8 cellular contexts compared by ENCODE assay signal in the genomic region with DNA sequence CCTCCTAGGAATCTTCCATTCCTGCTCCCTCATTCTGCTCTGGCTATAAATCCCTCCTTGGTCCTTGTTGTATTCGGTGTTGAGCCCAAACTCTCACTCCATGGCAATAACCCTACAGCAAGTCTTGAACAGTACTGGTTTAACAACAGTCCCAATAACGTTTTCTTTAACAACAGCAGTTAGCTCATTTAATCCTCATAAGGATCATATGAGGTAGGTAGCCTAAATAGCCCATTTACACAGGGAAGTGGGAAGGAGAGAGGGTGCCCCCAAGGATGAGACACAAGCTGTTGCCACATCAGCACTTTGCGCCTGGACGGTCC. TPM values are rescaled to one million over a fixed set of nuclear protein-coding genes. Genes with fewer than 3 reads are reported as not detected.
A peak's percentile ranks its signal among the peaks of the same experiment; 100 is the strongest.
DNase-seq lines count a peak whose midpoint lies in the region; ATAC-seq and TF ChIP-seq lines count a peak whose summit lies in the region.

No MANE protein-coding gene starts in this region.

- H3K4me3 ChIP-seq in CD8-positive, alpha-beta memory T cell (ENCODE audit: low read length) = no peak overlapping the region
- H3K4me3 ChIP-seq in coronary artery (peak overlapping the region; percentile 87), neuron (ENCODE audit: low read length) (peak overlapping the region; percentile 92)

- TF ChIP-seq CTCF in coronary artery (IDR thresholded peaks at IDR 0.05) = no peak
- no peak for TF ChIP-seq CTCF in foreskin keratinocyte (conservative IDR thresholded peaks at IDR 0.05)

- no peaks in the 10 kb centered on the region for H3K36me3 ChIP-seq in CD8-positive, alpha-beta memory T cell (ENCODE audit: insufficient read depth, low read length)
- no peaks in the 10 kb centered on the region for H3K36me3 ChIP-seq in neuron (ENCODE audit: insufficient read depth, low read length)

- no peaks in the 10 kb centered on the region for H3K27me3 Mint-ChIP-seq in CD8-positive, alpha-beta memory T cell
- H3K27me3 Mint-ChIP-seq in IgD-negative memory B cell = no peaks in the 10 kb centered on the region

- peaks cover 53 to 71% (median 58%) of the 10 kb centered on the region in 3 donors for H3K4me1 Mint-ChIP-seq in CD8-positive, alpha-beta memory T cell
- H3K4me1 Mint-ChIP-seq in IgD-negative memory B cell = peaks cover 19 to 32% (median 29%) of the 10 kb centered on the region in 3 donors

- no peaks in the 10 kb centered on the region for H3K9me3 ChIP-seq in CD8-positive, alpha-beta memory T cell (ENCODE audit: low read length)
- no peaks in the 10 kb centered on the region for H3K9me3 ChIP-seq in neuron (ENCODE audit: low read length)

- peak overlapping the region; percentile 83 for H3K27ac ChIP-seq in CD8-positive, alpha-beta memory T cell (ENCODE audit: low read depth, low read length)
- H3K27ac ChIP-seq in coronary artery = peak overlapping the region; percentile 81 to 93
- H3K27ac ChIP-seq in foreskin keratinocyte = no peak overlapping the region

- no peak for ATAC-seq in foreskin keratinocyte

- peak overlapping the region; percentile 20 for H2AFZ ChIP-seq in neuron (ENCODE audit: low read depth, low read length)

- no peaks in the 10 kb centered on the region for H3K9me3 Mint-ChIP-seq in CD8-positive, alpha-beta memory T cell
- no peaks in the 10 kb centered on the region for H3K9me3 Mint-ChIP-seq in IgD-negative memory B cell

- DNase-seq in CD8-positive, alpha-beta memory T cell = no peak
- DNase-seq in coronary artery (ENCODE audit: low spot score) = no peak
- DNase-seq in OCI-M1 (lab: John Stamatoyannopoulos, UW) = no peak
- DNase-seq in EL = no peak
- DNase-seq in foreskin keratinocyte = no peak
- DNase-seq in SKM-1 treated with dmso at 0.1 percent for 144 hours (lab: John Stamatoyannopoulos, UW; ENCODE audit: unreplicated experiment) = no peak

- peak overlapping the region; percentile 34 to 97 (median 90) for H3K27ac Mint-ChIP-seq in CD8-positive, alpha-beta memory T cell
- peak overlapping the region; percentile 67 to 93 (median 90) for H3K27ac Mint-ChIP-seq in IgD-negative memory B cell

- no peaks in the 10 kb centered on the region for H3K27me3 ChIP-seq in CD8-positive, alpha-beta memory T cell (ENCODE audit: insufficient read depth, low read length, poor library complexity, severe bottlenecking)
- H3K27me3 ChIP-seq in neuron (ENCODE audit: insufficient read depth, low read length) (no peaks in the 10 kb centered on the region), foreskin keratinocyte (no peaks in the 10 kb centered on the region)

- H3K4me1 ChIP-seq in CD8-positive, alpha-beta memory T cell (ENCODE audit: insufficient read depth, low read length) = peaks cover 64% of the 10 kb centered on the region
- peaks cover 32% of the 10 kb centered on the region for H3K4me1 ChIP-seq in neuron (ENCODE audit: insufficient read depth, low read length)
- peaks cover 4% of the 10 kb centered on the region for H3K4me1 ChIP-seq in foreskin keratinocyte

- H3K36me3 Mint-ChIP-seq in CD8-positive, alpha-beta memory T cell = peaks cover 0 to 3% (median 0%) of the 10 kb centered on the region in 3 donors
- no peaks in the 10 kb centered on the region for H3K36me3 Mint-ChIP-seq in IgD-negative memory B cell

- peak overlapping the region; percentile 90 to 99 (median 93) for H3K4me3 Mint-ChIP-seq in CD8-positive, alpha-beta memory T cell
- peak overlapping the region; percentile 96 to 99 (median 97) for H3K4me3 Mint-ChIP-seq in IgD-negative memory B cell

- POLR2A ChIA-PET in CD8-positive, alpha-beta memory T cell (lab: Charles Lee) = interaction anchor here (0.6 to 2.3 kb wide), 5 partner anchors 16 to 1341 kb away, joined by 3 to 9 read pairs (median 7); a partner anchor contains a TSS

- CTCF ChIA-PET in CD8-positive, alpha-beta memory T cell (lab: Charles Lee) = interaction anchor here (0.8 to 2.2 kb wide), 6 partner anchors 16 to 697 kb away, joined by 3 to 18 read pairs (median 4); a partner anchor contains a TSS

RNA-seq across cellular contexts. Expression of a gene that starts 0.4 kb away (rescaled TPM):
- total RNA-seq in CD8-positive, alpha-beta memory T cell = 10 to 100 TPM in 1 of 2 experiments, 1 to 10 TPM in 1; 9.7 to 10.6 TPM
- 103 TPM for polyA plus RNA-seq in CD8-positive, alpha-beta memory T cell
- 52.6 TPM for polyA plus RNA-seq in IgD-negative memory B cell
- 83.1 and 83.9 TPM in 2 replicates for total RNA-seq in foreskin keratinocyte
- 138 and 140 TPM in 2 replicates for polyA plus RNA-seq in foreskin keratinocyte

RNA-seq across cellular contexts. Expression of a gene that starts 26.5 kb away (rescaled TPM):
- not detected for total RNA-seq in CD8-positive, alpha-beta memory T cell
- 0.81 TPM for polyA plus RNA-seq in CD8-positive, alpha-beta memory T cell
- not detected for polyA plus RNA-seq in IgD-negative memory B cell
- total RNA-seq in foreskin keratinocyte = not detected in 2 replicates
- not detected in 2 replicates for polyA plus RNA-seq in foreskin keratinocyte

RNA-seq across cellular contexts. Expression of a gene that starts 44.0 kb away (rescaled TPM):
- total RNA-seq in CD8-positive, alpha-beta memory T cell = under 1 TPM; 0.09 to 0.11 TPM
- 0.12 TPM for polyA plus RNA-seq in CD8-positive, alpha-beta memory T cell
- polyA plus RNA-seq in IgD-negative memory B cell = 0.13 TPM
- total RNA-seq in foreskin keratinocyte = not detected in 2 replicates
- not detected in 2 replicates for polyA plus RNA-seq in foreskin keratinocyte

RNA-seq across cellular contexts. Expression of a gene that starts 54.5 kb away (rescaled TPM):
- 10 to 100 TPM; 60.1 to 66.2 TPM for total RNA-seq in CD8-positive, alpha-beta memory T cell
- 57.2 TPM for polyA plus RNA-seq in CD8-positive, alpha-beta memory T cell
- polyA plus RNA-seq in IgD-negative memory B cell (49.1 TPM), foreskin keratinocyte (73.8 and 74.5 TPM in 2 replicates)
- 51.5 and 55.9 TPM in 2 replicates for total RNA-seq in foreskin keratinocyte
